ENCODE assay signal across 17 cellular contexts in genomic region chr2:70199320-70199864, GRCh38. TPM values are rescaled to one million over a fixed set of nuclear protein-coding genes. Genes with fewer than 3 reads are reported as not detected.
A peak's percentile ranks its signal among the peaks of the same experiment; 100 is the strongest.
DNase-seq lines count a peak whose midpoint lies in the region; ATAC-seq, FAIRE-seq and TF ChIP-seq lines count a peak whose summit lies in the region.
"Had no signal": no experiment of that assay in that cellular context is flagged by ENCODE, and none has a peak within 500 bp of the region (broad histone marks: within the 10 kb centered on the region; RNA-seq: fewer than 3 reads in every experiment).

No MANE protein-coding gene starts in this region.

- H3K23me2 ChIP-seq in H1 (ENCODE audit: low read depth, low read length): no peaks in the 10 kb centered on the region

- no peak overlapping the region for H4K8ac ChIP-seq in H1 (ENCODE audit: extremely low read depth, insufficient read depth, low read length)

- POLR2A ChIA-PET in HCT116 (lab: Charles Lee) (no interaction called here), H1 (lab: Charles Lee; ENCODE audit: partially characterized antibody) (interaction anchor here (0.7 to 2.4 kb wide), 6 partner anchors 8 to 114 kb away, joined by 3 to 9 read pairs (median 4); partner anchors contain the start of genes C2orf42 and SNRPG)

- H3K79me2 ChIP-seq in HCT116 (ENCODE audit: insufficient read depth, low read length) (no peaks in the 10 kb centered on the region), H1 (ENCODE audit: control insufficient read depth in 1 of 2, insufficient read depth in 2 of 2, low read length in 2 of 2) (no peaks in the 10 kb centered on the region)

- H3K27me3 ChIP-seq in HCT116 (ENCODE audit: insufficient read depth, low read length) (no peaks in the 10 kb centered on the region), H1 (replicated peaks in 1 of 4; ENCODE audit: control insufficient read depth in 3 of 4, extremely low read depth in 1 of 4, insufficient read depth in 3 of 4, low read length in 3 of 4) (no peaks in the 10 kb centered on the region), right cardiac atrium (ENCODE audit: control insufficient read depth, insufficient read depth) (no peaks in the 10 kb centered on the region), right atrium auricular region (no peaks in the 10 kb centered on the region)
- H3K27me3 ChIP-seq: Peyer's patch had no signal

- no peak overlapping the region for H3K9ac ChIP-seq in HCT116 (ENCODE audit: low read length)
- H3K9ac ChIP-seq in H1 (replicated peaks in 1 of 4; ENCODE audit: extremely low read depth in 1 of 4, low read depth in 3 of 4, low read length in 3 of 4): no peak overlapping the region

- CTCF ChIA-PET in HCT116 (lab: Charles Lee) (no interaction called here), H1 (lab: Charles Lee; ENCODE audit: partially characterized antibody) (interaction anchor here (0.6 kb wide), 1 partner anchor 162 kb away, joined by 6 read pairs; no protein-coding TSS in a partner anchor)

- H3K56ac ChIP-seq in H1 (replicated peaks; ENCODE audit: insufficient read length, low read depth, low read length): no peak overlapping the region

- H2AFZ ChIP-seq in HCT116 (ENCODE audit: low read depth, low read length, poor library complexity, severe bottlenecking) (no peak overlapping the region), H1 (ENCODE audit: low read length) (peak overlapping the region; percentile 32; the same call in 1 of the 2 replicates)

- H2AK5ac ChIP-seq in H1 (ENCODE audit: low read depth, low read length): no peak overlapping the region

- ATAC-seq in HCT116 (peak; percentile 50; the same call in 1 of the 2 replicates), GM21390 (IDR thresholded peaks at IDR 0.05; ENCODE audit: unreplicated experiment) (no peak), right cardiac atrium (no peak)

- H2BK15ac ChIP-seq in H1 (ENCODE audit: low read length): no peak overlapping the region

- WGBS in H1 (ENCODE audit: extremely low coverage in 1 of 2, insufficient coverage in 1 of 2, insufficient read length in 1 of 2, insufficient replicate concordance in 2 of 2, low coverage in 1 of 2, low lambda C conversion rate in 2 of 2, missing lambda C conversion rate in 1 of 2), 2 experiments: 75% methylated on average over 4 of the region's 4 CpGs; no CpG with 5 or more reads in 1 of the 2 experiments
- 75% methylated on average over 4 of the region's 4 CpGs for WGBS in right cardiac atrium

- H3K4me2 ChIP-seq in HCT116 (ENCODE audit: low read length) (no peak overlapping the region), H1 (ENCODE audit: insufficient read depth in 1 of 2, low read depth in 2 of 2, low read length in 2 of 2) (no peak overlapping the region)

- no peak overlapping the region for H4K5ac ChIP-seq in H1 (ENCODE audit: insufficient read length, low read depth, low read length)

- H3K9me3 ChIP-seq in HCT116 (ENCODE audit: control insufficient read depth in 1 of 2, insufficient read depth in 1 of 2, low read depth in 1 of 2, low read length in 2 of 2) (no peaks in the 10 kb centered on the region), H1 (ENCODE audit: insufficient read depth in 2 of 2, low read depth in 1 of 2, low read length in 1 of 2) (no peaks in the 10 kb centered on the region), right cardiac atrium (ENCODE audit: control insufficient read depth, low read length) (no peaks in the 10 kb centered on the region), right atrium auricular region (no peaks in the 10 kb centered on the region)
- H3K9me3 ChIP-seq: Caco-2, Peyer's patch had no signal

- no peak overlapping the region for H4K91ac ChIP-seq in H1 (replicated peaks; ENCODE audit: insufficient read length, low read length)

- H3K36me3 ChIP-seq in HCT116 (ENCODE audit: control insufficient read depth in 1 of 2, insufficient read depth in 2 of 2, low read length in 2 of 2): no peaks in the 10 kb centered on the region
- H3K36me3 ChIP-seq in H1 (ENCODE audit: control insufficient read depth in 2 of 4, insufficient read depth in 4 of 4, low read length in 3 of 4): no peaks in the 10 kb centered on the region
- no peaks in the 10 kb centered on the region for H3K36me3 ChIP-seq in right atrium auricular region
- H3K36me3 ChIP-seq: Peyer's patch had no signal

- H3K79me1 ChIP-seq in H1 (ENCODE audit: low read depth, low read length): no peaks in the 10 kb centered on the region

- H3K14ac ChIP-seq in H1 (ENCODE audit: insufficient read length): no peak overlapping the region

- no peak overlapping the region for H3K23ac ChIP-seq in H1 (ENCODE audit: insufficient read length)

- H3K4me1 ChIP-seq in HCT116 (ENCODE audit: control insufficient read depth in 1 of 2, insufficient read depth in 2 of 2, low read length in 2 of 2) (no peaks in the 10 kb centered on the region), H1 (replicated peaks in 1 of 4; ENCODE audit: control insufficient read depth in 3 of 4, insufficient read depth in 4 of 4, low read length in 3 of 4) (no peaks in the 10 kb centered on the region; a peak in 1 of 7 replicates), right cardiac atrium (ENCODE audit: control insufficient read depth, insufficient read depth, low read length) (no peaks in the 10 kb centered on the region), right atrium auricular region (no peaks in the 10 kb centered on the region)
- H3K4me1 ChIP-seq: Caco-2, Peyer's patch had no signal

- TF ChIP-seq CTCF in HCT116 (IDR thresholded peaks at IDR 0.05 in 2 of 3, conservative IDR thresholded peaks at IDR 0.05 in 1 of 3; ENCODE audit: borderline replicate concordance in 1 of 3, insufficient read depth in 1 of 3, low read depth in 2 of 3, low read length in 2 of 3): 0 out of 6 replicates have a peak, but pooled peaks of 1 of the 3 experiments have one; percentile 13
- no peak for TF ChIP-seq CTCF in H1 (IDR thresholded peaks at IDR 0.05; ENCODE audit: control extremely low read depth in 1 of 3, insufficient read depth in 1 of 3, low read depth in 1 of 3, low read length in 3 of 3)
- no peak for TF ChIP-seq CTCF in right atrium auricular region (IDR thresholded peaks at IDR 0.05)

- TF ChIP-seq RAD21 in HCT116 (IDR thresholded peaks at IDR 0.05; ENCODE audit: low read depth) (peak; percentile 35; the same call in 1 of the 2 replicates), H1 (IDR thresholded peaks at IDR 0.05 in 1 of 2, conservative IDR thresholded peaks at IDR 0.05 in 1 of 2; ENCODE audit: low read depth in 2 of 2, low read length in 2 of 2) (0 out of 4 replicates have a peak, but pooled peaks of 1 of the 2 experiments have one; percentile 1)

- FAIRE-seq in H1 (lab: Jason Lieb, UNC): no peak
- FAIRE-seq: H54 had no signal

- H2BK5ac ChIP-seq in H1 (ENCODE audit: low read depth, low read length): no peak overlapping the region

- no peak overlapping the region for H3K18ac ChIP-seq in H1 (ENCODE audit: extremely low read depth, low read length)

- no peaks in the 10 kb centered on the region for H4K20me1 ChIP-seq in HCT116 (ENCODE audit: insufficient read depth)
- peaks cover 0 to 1% of the 10 kb centered on the region in 2 experiments for H4K20me1 ChIP-seq in H1 (replicated peaks in 1 of 2; ENCODE audit: control insufficient read depth in 1 of 2, insufficient read depth in 2 of 2, low read length in 2 of 2)

- DNase-seq in SIG-M5 treated with dmso at 0.1 percent for 504 hours (lab: John Stamatoyannopoulos, UW; ENCODE audit: unreplicated experiment) (peak; percentile 31), SIG-M5 (lab: John Stamatoyannopoulos, UW) (no peak), HCT116 (ENCODE audit: low read depth, low spot score) (no peak), NCI-H69 (lab: John Stamatoyannopoulos, UW) (peak; percentile 5), H1 (ENCODE audit: low read depth in 1 of 2, low spot score in 2 of 2) (no peak), right cardiac atrium (no peak), right atrium auricular region (ENCODE audit: low spot score) (no peak)
- DNase-seq: Caco-2, DMS79, NCI-H1105 treated with DMSO at 0.1 percent for 48 hours, NCI-H1930, NCI-H524 treated with DMSO at 0.1 percent for 48 hours, Peyer's patch, SHP77 treated with DMSO at 0.1 percent for 48 hours, SW 1271 had no signal

- intact Hi-C loops in HCT116 (cut with micrococcal nuclease) (no loop called here), right cardiac atrium (cut with DNase I) (no loop called here)

- no peak overlapping the region for H2BK120ac ChIP-seq in H1 (replicated peaks; ENCODE audit: low read depth, low read length)

- no peaks in the 10 kb centered on the region for H3K9me2 ChIP-seq in HCT116 (ENCODE audit: insufficient read depth)

- no peak overlapping the region for H2BK20ac ChIP-seq in H1 (ENCODE audit: low read length)

- no peak overlapping the region for H3K27ac ChIP-seq in HCT116 (ENCODE audit: low read depth, low read length)
- H3K27ac ChIP-seq in H1 (ENCODE audit: low read depth, low read length): no peak overlapping the region; the same call in 1 of the 2 replicates
- H3K27ac ChIP-seq in right cardiac atrium (ENCODE audit: low read length): no peak overlapping the region
- H3K27ac ChIP-seq in right atrium auricular region: no peak overlapping the region
- H3K27ac ChIP-seq: Peyer's patch had no signal

- TF ChIP-seq POLR2A in HCT116 (IDR thresholded peaks at IDR 0.05; ENCODE audit: borderline replicate concordance, extremely low read depth, insufficient read depth, insufficient read length) (no peak), H1 (IDR thresholded peaks at IDR 0.05; ENCODE audit: control extremely low read depth in 1 of 2, low read depth in 2 of 2, low read length in 2 of 2) (no peak)

- no peak overlapping the region for H3K4ac ChIP-seq in H1 (replicated peaks; ENCODE audit: insufficient read length, low read depth, low read length)

- TF ChIP-seq EP300 in H1 (IDR thresholded peaks at IDR 0.05; ENCODE audit: borderline replicate concordance in 1 of 2, low read depth in 2 of 2, low read length in 2 of 2): no peak

- no TSS peak for BruUV-seq in HCT116 (replicated peaks; lab: Mats Ljungman, UMichigan)

- H2BK12ac ChIP-seq in H1 (ENCODE audit: low read depth, low read length): no peak overlapping the region

- H3K4me3 ChIP-seq in HCT116 (replicated peaks in 1 of 2; ENCODE audit: low read depth in 1 of 2, low read length in 2 of 2): no peak overlapping the region
- no peak overlapping the region for H3K4me3 ChIP-seq in H1 (ENCODE audit: extremely low read depth in 1 of 4, insufficient read depth in 2 of 4, low read depth in 3 of 4, low read length in 4 of 4)
- H3K4me3 ChIP-seq in right cardiac atrium (ENCODE audit: low read length): no peak overlapping the region
- H3K4me3 ChIP-seq in right atrium auricular region: no peak overlapping the region
- H3K4me3 ChIP-seq: Peyer's patch had no signal

- RAD21 ChIA-PET in HCT116 (lab: Charles Lee; ENCODE audit: low non-redundant PET in 1 of 2, low total read pairs in 2 of 2, uncharacterized antibody in 2 of 2, unreplicated experiment in 2 of 2): no interaction called here

RNA-seq across cellular contexts. Expression of gene C2orf42, which starts 8.6 kb away (rescaled TPM):
- total RNA-seq in HCT116 (2021; ENCODE audit: unreplicated experiment): 17.4 TPM
- polyA plus RNA-seq in HCT116 (2012): 7.6 and 10.3 TPM in 2 replicates
- total RNA-seq in H1 (2021; fragmentation: NEBNext Ultra II Directional; extraction: Animal tissue kit (Norgen Biotek cat#: 25700)): 9.4 and 10.7 TPM in 2 replicates
- polyA plus RNA-seq in H1 (2011; rRNA removed): 3.9 and 4.7 TPM in 2 replicates
- polyA plus RNA-seq in H1 (2011; cell fraction: cytosol; rRNA removed): 5.9 TPM
- 11.2 TPM for polyA plus RNA-seq in H1 (2011; cell fraction: nucleus; rRNA removed)
- polyA plus RNA-seq in H1 (2012, experiment 1 of 2): 5.9 to 7.6 TPM (median 6.9 TPM) in 4 replicates
- polyA plus RNA-seq in H1 (2012, experiment 2 of 2): 2.3 TPM
- 4.9 TPM for polyA plus RNA-seq in H1 (2013, experiment 1 of 2)
- polyA plus RNA-seq in H1 (2013, experiment 2 of 2): 4.5 TPM
- polyA minus RNA-seq in H1 (2011; rRNA and poly(A)+ RNA removed): 21.7 and 27.5 TPM in 2 replicates
- polyA minus RNA-seq in H1 (2011; cell fraction: cytosol; rRNA and poly(A)+ RNA removed): 11.7 TPM
- 21.0 TPM for polyA minus RNA-seq in H1 (2011; cell fraction: nucleus; rRNA and poly(A)+ RNA removed)
- 10 to 100 TPM; 12.5 to 14.4 (median 13.4) TPM for total RNA-seq in right cardiac atrium
- 4.1 TPM for polyA plus RNA-seq in right cardiac atrium
- total RNA-seq in right atrium auricular region: 1 to 10 TPM; 9.6 to 9.9 TPM

RNA-seq across cellular contexts. Expression of gene TIA1, which starts 49.0 kb away (rescaled TPM):
- total RNA-seq in HCT116 (2021; ENCODE audit: unreplicated experiment) (94.1 TPM), right cardiac atrium (10 to 100 TPM; 47.5 to 62.9 (median 56.6) TPM), right atrium auricular region (10 to 100 TPM; 27.2 to 28.9 TPM)
- 63.6 and 72.4 TPM in 2 replicates for polyA plus RNA-seq in HCT116 (2012)
- 152 and 181 TPM in 2 replicates for total RNA-seq in H1 (2021; fragmentation: NEBNext Ultra II Directional; extraction: Animal tissue kit (Norgen Biotek cat#: 25700))
- polyA plus RNA-seq in H1 (2011; rRNA removed) (44.5 and 58.6 TPM in 2 replicates), right cardiac atrium (41.1 TPM)
- 98.7 TPM for polyA plus RNA-seq in H1 (2011; cell fraction: cytosol; rRNA removed)
- 190 TPM for polyA plus RNA-seq in H1 (2011; cell fraction: nucleus; rRNA removed)
- polyA plus RNA-seq in H1 (2012, experiment 1 of 2): 111 to 151 TPM (median 137 TPM) in 4 replicates
- polyA plus RNA-seq in H1 (2012, experiment 2 of 2): 8.8 TPM
- polyA plus RNA-seq in H1 (2013, experiment 1 of 2): 107 TPM
- polyA plus RNA-seq in H1 (2013, experiment 2 of 2): 83.9 TPM
- 210 and 327 TPM in 2 replicates for polyA minus RNA-seq in H1 (2011; rRNA and poly(A)+ RNA removed)
- 128 TPM for polyA minus RNA-seq in H1 (2011; cell fraction: cytosol; rRNA and poly(A)+ RNA removed)
- polyA minus RNA-seq in H1 (2011; cell fraction: nucleus; rRNA and poly(A)+ RNA removed): 172 TPM

RNA-seq across cellular contexts. Expression of gene PCYOX1, which starts 58.5 kb away (rescaled TPM):
- total RNA-seq in HCT116 (2021; ENCODE audit: unreplicated experiment) (37.9 TPM), right cardiac atrium (10 to 100 TPM; 62.6 to 84.5 (median 76.0) TPM), right atrium auricular region (10 to 100 TPM; 32.7 to 63.3 TPM)
- polyA plus RNA-seq in HCT116 (2012): 13.6 and 16.6 TPM in 2 replicates
- 41.9 and 48.5 TPM in 2 replicates for total RNA-seq in H1 (2021; fragmentation: NEBNext Ultra II Directional; extraction: Animal tissue kit (Norgen Biotek cat#: 25700))
- polyA plus RNA-seq in H1 (2011; rRNA removed) (6.6 and 9.1 TPM in 2 replicates), right cardiac atrium (25.2 TPM)
- 11.8 TPM for polyA plus RNA-seq in H1 (2011; cell fraction: cytosol; rRNA removed)
- polyA plus RNA-seq in H1 (2011; cell fraction: nucleus; rRNA removed): 13.0 TPM
- 21.2 to 36.9 TPM (median 23.7 TPM) in 4 replicates for polyA plus RNA-seq in H1 (2012, experiment 1 of 2)
- 2.2 TPM for polyA plus RNA-seq in H1 (2012, experiment 2 of 2)
- 59.2 TPM for polyA plus RNA-seq in H1 (2013, experiment 1 of 2)
- polyA plus RNA-seq in H1 (2013, experiment 2 of 2): 60.9 TPM
- polyA minus RNA-seq in H1 (2011; rRNA and poly(A)+ RNA removed): 27.0 and 36.1 TPM in 2 replicates
- 10.3 TPM for polyA minus RNA-seq in H1 (2011; cell fraction: cytosol; rRNA and poly(A)+ RNA removed)
- polyA minus RNA-seq in H1 (2011; cell fraction: nucleus; rRNA and poly(A)+ RNA removed): 27.3 TPM

Comparison
In these comparisons a context has a peak if more than half of its experiments do, and no peak if none do; other contexts are left out.
1. DNase-seq: peak in SIG-M5 treated with dmso at 0.1 percent for 504 hours (single experiment) and NCI-H69 (single experiment); none in SIG-M5 (single experiment), HCT116 (single experiment), H1 (0 of 2), right cardiac atrium (0 of 3) and right atrium auricular region (single experiment).